In genomic region chr12:106487664-106488063, GRCh38 we compare ENCODE assay signal across 22 cellular contexts.
"Had no signal": no experiment of that assay in that cellular context is flagged by ENCODE, and none has a peak within 500 bp of the region (broad histone marks: within the 10 kb centered on the region; RNA-seq: fewer than 3 reads in every experiment).

No MANE protein-coding gene starts in this region.

- DNase-seq: activated CD4-positive, alpha-beta T cell treated with anti-CD3 and anti-CD28 coated beads for 36 hours; activated CD4-positive, alpha-beta T cell treated with anti-CD3 and anti-CD28 coated beads, Interleukin-2, amount 50 U/mL, for 1 hour; activated CD8-positive, alpha-beta memory T cell treated with anti-CD3 and anti-CD28 coated beads, Interleukin-2, amount 10 ng/mL, durations not matched to agents 7 days and 5 days; activated CD8-positive, alpha-beta T cell treated with anti-CD3 and anti-CD28 coated beads for 36 hours; activated effector memory CD4-positive, alpha-beta T cell treated with Interleukin-2 at 50 U/mL for 16 hours; activated naive CD4-positive, alpha-beta T cell; activated T-cell treated with anti-CD3 and anti-CD28 coated beads, Interleukin-2, amount 50 U/mL, for 24 hours; aorta; caudate nucleus; MG63; NCI-H1092 treated with DMSO at 0.1 percent for 48 hours; NCI-H1417 treated with DMSO at 0.1 percent for 48 hours; NCI-H1694; NCI-H2029; NCI-H345; SIG-M5; T-helper 17 cell; T-helper 9 cell; WERI-Rb-1 had no signal

- H3K36me3 Mint-ChIP-seq: activated CD8-positive, alpha-beta memory T cell treated with anti-CD3 and anti-CD28 coated beads, Interleukin-2, amount 10 ng/mL, durations not matched to agents 7 days and 5 days had no signal

- H3K9me3 Mint-ChIP-seq: activated CD8-positive, alpha-beta T cell treated with anti-CD3 and anti-CD28 coated beads for 36 hours; activated naive CD4-positive, alpha-beta T cell treated with anti-CD3 and anti-CD28 coated beads, Interleukin-2, amount 50 U/mL, for 24 hours; activated T-cell treated with anti-CD3 and anti-CD28 coated beads, Interleukin-2, amount 50 U/mL, for 24 hours; activated T-helper 1 cell treated with anti-CD3 and anti-CD28 coated beads, Interleukin-12 subunit alpha, Interleukin-12 subunit beta, Interleukin-2, Interleukin-4 antibody, amounts not matched to agents 30 ng/mL and 10 ng/mL and 1 ng/mL, durations not matched to agents 14 hours and 24 hours and 36 hours had no signal

- H3K27ac ChIP-seq: breast epithelium, WERI-Rb-1 had no signal

- H3K4me3 Mint-ChIP-seq: activated CD4-positive, alpha-beta T cell treated with anti-CD3 and anti-CD28 coated beads for 36 hours; activated CD8-positive, alpha-beta memory T cell treated with anti-CD3 and anti-CD28 coated beads, Interleukin-2, amount 10 ng/mL, durations not matched to agents 7 days and 5 days; activated CD8-positive, alpha-beta T cell treated with anti-CD3 and anti-CD28 coated beads for 36 hours; activated naive CD4-positive, alpha-beta T cell treated with anti-CD3 and anti-CD28 coated beads, Interleukin-2, amount 50 U/mL, for 24 hours; activated T-cell treated with anti-CD3 and anti-CD28 coated beads, Interleukin-2, amount 50 U/mL, for 24 hours; activated T-helper 1 cell treated with anti-CD3 and anti-CD28 coated beads, Interleukin-12 subunit alpha, Interleukin-12 subunit beta, Interleukin-2, Interleukin-4 antibody, amounts not matched to agents 30 ng/mL and 10 ng/mL and 1 ng/mL, durations not matched to agents 14 hours and 24 hours and 36 hours; T-helper 17 cell had no signal

- H3K9me3 ChIP-seq: breast epithelium, MG63 had no signal

- H3K27me3 Mint-ChIP-seq: activated CD4-positive, alpha-beta T cell treated with anti-CD3 and anti-CD28 coated beads for 36 hours; activated CD8-positive, alpha-beta memory T cell treated with anti-CD3 and anti-CD28 coated beads, Interleukin-2, amount 10 ng/mL, durations not matched to agents 7 days and 5 days; activated CD8-positive, alpha-beta T cell treated with anti-CD3 and anti-CD28 coated beads for 36 hours; activated naive CD4-positive, alpha-beta T cell treated with anti-CD3 and anti-CD28 coated beads, Interleukin-2, amount 50 U/mL, for 24 hours; activated T-cell treated with anti-CD3 and anti-CD28 coated beads, Interleukin-2, amount 50 U/mL, for 24 hours; T-helper 17 cell had no signal

- ATAC-seq: activated CD4-positive, alpha-beta T cell treated with anti-CD3 and anti-CD28 coated beads for 36 hours; activated CD8-positive, alpha-beta memory T cell treated with anti-CD3 and anti-CD28 coated beads, Interleukin-2, amount 10 ng/mL, durations not matched to agents 7 days and 5 days; activated CD8-positive, alpha-beta T cell treated with anti-CD3 and anti-CD28 coated beads for 36 hours; T-helper 17 cell had no signal

- H3K4me3 ChIP-seq: breast epithelium, MG63 had no signal

- H3K36me3 ChIP-seq: breast epithelium, MG63, WERI-Rb-1 had no signal

- H3K27me3 ChIP-seq: breast epithelium, MG63 had no signal

- H3K4me1 Mint-ChIP-seq: activated CD4-positive, alpha-beta T cell treated with anti-CD3 and anti-CD28 coated beads for 36 hours; activated CD8-positive, alpha-beta memory T cell treated with anti-CD3 and anti-CD28 coated beads, Interleukin-2, amount 10 ng/mL, durations not matched to agents 7 days and 5 days; activated naive CD4-positive, alpha-beta T cell treated with anti-CD3 and anti-CD28 coated beads, Interleukin-2, amount 50 U/mL, for 24 hours had no signal

- H3K4me1 ChIP-seq: breast epithelium had no signal

- H3K27ac Mint-ChIP-seq: activated CD4-positive, alpha-beta T cell treated with anti-CD3 and anti-CD28 coated beads for 36 hours; activated CD8-positive, alpha-beta memory T cell treated with anti-CD3 and anti-CD28 coated beads, Interleukin-2, amount 10 ng/mL, durations not matched to agents 7 days and 5 days; activated CD8-positive, alpha-beta T cell treated with anti-CD3 and anti-CD28 coated beads for 36 hours; activated naive CD4-positive, alpha-beta T cell treated with anti-CD3 and anti-CD28 coated beads, Interleukin-2, amount 50 U/mL, for 24 hours; activated T-cell treated with anti-CD3 and anti-CD28 coated beads, Interleukin-2, amount 50 U/mL, for 24 hours; activated T-helper 1 cell treated with anti-CD3 and anti-CD28 coated beads, Interleukin-12 subunit alpha, Interleukin-12 subunit beta, Interleukin-2, Interleukin-4 antibody, amounts not matched to agents 30 ng/mL and 10 ng/mL and 1 ng/mL, durations not matched to agents 14 hours and 24 hours and 36 hours; T-helper 17 cell had no signal
